Comparison of ENCODE assay signal across 18 cellular contexts in the genomic region with DNA sequence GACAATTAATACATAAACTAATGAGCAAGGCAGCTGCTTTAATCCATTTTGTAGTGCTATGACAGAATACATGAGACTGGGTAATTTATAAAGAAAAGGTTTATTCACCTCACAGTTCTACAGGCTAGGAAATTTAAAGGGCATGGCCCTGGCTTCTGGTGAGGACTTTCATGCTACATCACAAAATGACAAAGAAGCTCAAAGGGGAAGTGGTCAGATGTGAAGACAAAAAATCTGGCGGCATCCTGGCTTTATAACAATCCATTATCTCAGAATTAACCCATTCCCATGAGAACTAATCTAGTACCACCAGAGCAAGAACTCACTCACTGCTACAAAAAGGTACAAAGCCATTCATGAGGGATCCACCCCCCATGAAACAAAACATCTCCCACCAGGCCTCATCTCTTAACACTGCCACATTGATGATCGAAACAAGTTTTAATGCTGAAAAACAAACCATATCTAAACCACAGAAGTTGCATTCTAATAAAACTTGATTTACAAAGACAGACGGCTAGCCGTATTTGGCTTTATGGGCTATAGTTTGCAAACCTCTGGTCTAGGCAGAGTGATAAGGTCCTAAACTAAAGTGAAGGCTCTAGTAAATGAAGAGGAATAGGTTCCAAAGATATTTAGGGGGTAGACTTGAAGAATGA. TPM values are rescaled to one million over a fixed set of nuclear protein-coding genes. Genes with fewer than 3 reads are reported as not detected.
DNase-seq lines count a peak whose midpoint lies in the region; ATAC-seq, FAIRE-seq and TF ChIP-seq lines count a peak whose summit lies in the region.
"Had no signal": no experiment of that assay in that cellular context is flagged by ENCODE, and none has a peak within 500 bp of the region (broad histone marks: within the 10 kb centered on the region; RNA-seq: fewer than 3 reads in every experiment).

No MANE protein-coding gene starts in this region.

- peaks cover 45% of the 10 kb centered on the region for H3K4me1 Mint-ChIP-seq in activated naive CD8-positive, alpha-beta T cell treated with anti-CD3 and anti-CD28 coated beads, Interleukin-2, amount 10 ng/mL, durations not matched to agents 7 days and 5 days

- peaks cover 56% of the 10 kb centered on the region for H3K36me3 Mint-ChIP-seq in activated naive CD8-positive, alpha-beta T cell treated with anti-CD3 and anti-CD28 coated beads, Interleukin-2, amount 10 ng/mL, durations not matched to agents 7 days and 5 days

- no peak overlapping the region for H3K4me3 Mint-ChIP-seq in activated naive CD8-positive, alpha-beta T cell treated with anti-CD3 and anti-CD28 coated beads, Interleukin-2, amount 10 ng/mL, durations not matched to agents 7 days and 5 days
- H3K4me3 Mint-ChIP-seq: activated T-helper 1 cell treated with anti-CD3 and anti-CD28 coated beads, Interleukin-12 subunit alpha, Interleukin-12 subunit beta, Interleukin-2, Interleukin-4 antibody, amounts not matched to agents 30 ng/mL and 10 ng/mL and 1 ng/mL, durations not matched to agents 14 hours and 24 hours and 36 hours; T-helper 1 cell treated with Interleukin-12 subunit alpha and Interleukin-12 subunit beta and Interleukin-4 antibody, amounts not matched to agents 30 μg/mL and 1 μg/mL, for 36 hours; type B pancreatic cell had no signal

- no peak overlapping the region for H3K4me3 ChIP-seq in NB4 (ENCODE audit: low read depth, low read length)
- H3K4me3 ChIP-seq in neutrophil (ENCODE audit: low read depth in 1 of 2, low read length in 1 of 2), result no peak overlapping the region
- H3K4me3 ChIP-seq: HAP-1, left lung, skin epidermis had no signal

- DNase-seq in GM12891 (ENCODE audit: insufficient read length, low spot score) (no peak), NB4 (ENCODE audit: low read depth) (peak; percentile 23), AG08396 (ENCODE audit: low spot score) (no peak)
- DNase-seq in activated naive CD8-positive, alpha-beta T cell treated with anti-CD3 and anti-CD28 coated beads, Interleukin-2, amount 10 ng/mL, durations not matched to agents 7 days and 5 days, result no peak
- DNase-seq: cortex of kidney, left lung, NCI-H774, PC-3, SIG-M5 had no signal

- H3K9me3 ChIP-seq in neutrophil, result no peaks in the 10 kb centered on the region
- H3K9me3 ChIP-seq: HAP-1 had no signal

- H3K27ac ChIP-seq in neutrophil, result peak overlapping the region; percentile 19
- H3K27ac ChIP-seq: left lung, skin epidermis had no signal

- TF ChIP-seq POLR2A in GM12891 (IDR thresholded peaks at IDR 0.05; ENCODE audit: low read depth, low read length), result no peak
- TF ChIP-seq POLR2A in NB4 (IDR thresholded peaks at IDR 0.05; ENCODE audit: extremely low read depth, insufficient read length), result no peak

- POLR2A ChIA-PET in activated naive CD8-positive, alpha-beta T cell treated with anti-CD3 and anti-CD28 coated beads, Interleukin-2, amount 10 ng/mL, durations not matched to agents 7 days and 5 days (lab: Charles Lee), result interaction anchor here (1.1 to 2.4 kb wide), 2 partner anchors 44 to 46 kb away, joined by 3 to 5 read pairs; a partner anchor contains a TSS

- peak; percentile 52 for FAIRE-seq in GM12891 (lab: Jason Lieb, UNC)

- no peak for ATAC-seq in activated naive CD8-positive, alpha-beta T cell treated with anti-CD3 and anti-CD28 coated beads, Interleukin-2, amount 10 ng/mL, durations not matched to agents 7 days and 5 days (ENCODE audit: low read depth)
- ATAC-seq in GM18498 (IDR thresholded peaks at IDR 0.05; ENCODE audit: unreplicated experiment) (no peak), HG03159 (IDR thresholded peaks at IDR 0.05; ENCODE audit: unreplicated experiment) (no peak)
- ATAC-seq: PC-3 had no signal

- TF ChIP-seq CTCF in NB4 (IDR thresholded peaks at IDR 0.05; ENCODE audit: low read depth, low read length) (no peak), neutrophil (IDR thresholded peaks at IDR 0.05) (no peak)

- H3K27me3 ChIP-seq in neutrophil, result no peaks in the 10 kb centered on the region
- H3K27me3 ChIP-seq: left lung had no signal

- H3K9me3 Mint-ChIP-seq in activated naive CD8-positive, alpha-beta T cell treated with anti-CD3 and anti-CD28 coated beads, Interleukin-2, amount 10 ng/mL, durations not matched to agents 7 days and 5 days, result peaks cover 22% of the 10 kb centered on the region

- H3K27me3 Mint-ChIP-seq in activated naive CD8-positive, alpha-beta T cell treated with anti-CD3 and anti-CD28 coated beads, Interleukin-2, amount 10 ng/mL, durations not matched to agents 7 days and 5 days, result no peaks in the 10 kb centered on the region
- H3K27me3 Mint-ChIP-seq: brain, type B pancreatic cell had no signal

- H3K4me1 ChIP-seq in neutrophil (ENCODE audit: control insufficient read depth in 1 of 2, insufficient read depth in 1 of 2, low read depth in 1 of 2, low read length in 1 of 2), result peaks cover 4 to 10% of the 10 kb centered on the region in 2 experiments

- H3K27ac Mint-ChIP-seq in activated naive CD8-positive, alpha-beta T cell treated with anti-CD3 and anti-CD28 coated beads, Interleukin-2, amount 10 ng/mL, durations not matched to agents 7 days and 5 days, result peak overlapping the region; percentile 49
- H3K27ac Mint-ChIP-seq: activated T-helper 1 cell treated with anti-CD3 and anti-CD28 coated beads, Interleukin-12 subunit alpha, Interleukin-12 subunit beta, Interleukin-2, Interleukin-4 antibody, amounts not matched to agents 30 ng/mL and 10 ng/mL and 1 ng/mL, durations not matched to agents 14 hours and 24 hours and 36 hours; T-helper 1 cell treated with Interleukin-12 subunit alpha and Interleukin-12 subunit beta and Interleukin-4 antibody, amounts not matched to agents 30 μg/mL and 1 μg/mL, for 36 hours; type B pancreatic cell had no signal

- H3K36me3 ChIP-seq in neutrophil, result no peaks in the 10 kb centered on the region
- H3K36me3 ChIP-seq: HAP-1, left lung had no signal

TF ChIP-seq in GM12891, 5 proteins besides CTCF, POLR2A, EP300 and RAD21:
- TF ChIP-seq POLR2AphosphoS5 (IDR thresholded peaks at IDR 0.05; ENCODE audit: low read depth, low read length) (no peak), SPI1 (IDR thresholded peaks at IDR 0.05; ENCODE audit: low read depth, low read length) (peak; percentile 81)

RNA-seq across cellular contexts. Expression of a gene that starts 44.2 kb away (rescaled TPM):
- 20.8 TPM for polyA plus RNA-seq in GM12891 (2012; ENCODE audit: low read depth, missing spikeins)
- 10 to 100 TPM; 39.8 to 42.6 TPM for total RNA-seq in activated naive CD8-positive, alpha-beta T cell treated with anti-CD3 and anti-CD28 coated beads, Interleukin-2, amount 10 ng/mL, durations not matched to agents 7 days and 5 days
